Comparison of ENCODE assay signal across 25 cellular contexts in the genomic region with DNA sequence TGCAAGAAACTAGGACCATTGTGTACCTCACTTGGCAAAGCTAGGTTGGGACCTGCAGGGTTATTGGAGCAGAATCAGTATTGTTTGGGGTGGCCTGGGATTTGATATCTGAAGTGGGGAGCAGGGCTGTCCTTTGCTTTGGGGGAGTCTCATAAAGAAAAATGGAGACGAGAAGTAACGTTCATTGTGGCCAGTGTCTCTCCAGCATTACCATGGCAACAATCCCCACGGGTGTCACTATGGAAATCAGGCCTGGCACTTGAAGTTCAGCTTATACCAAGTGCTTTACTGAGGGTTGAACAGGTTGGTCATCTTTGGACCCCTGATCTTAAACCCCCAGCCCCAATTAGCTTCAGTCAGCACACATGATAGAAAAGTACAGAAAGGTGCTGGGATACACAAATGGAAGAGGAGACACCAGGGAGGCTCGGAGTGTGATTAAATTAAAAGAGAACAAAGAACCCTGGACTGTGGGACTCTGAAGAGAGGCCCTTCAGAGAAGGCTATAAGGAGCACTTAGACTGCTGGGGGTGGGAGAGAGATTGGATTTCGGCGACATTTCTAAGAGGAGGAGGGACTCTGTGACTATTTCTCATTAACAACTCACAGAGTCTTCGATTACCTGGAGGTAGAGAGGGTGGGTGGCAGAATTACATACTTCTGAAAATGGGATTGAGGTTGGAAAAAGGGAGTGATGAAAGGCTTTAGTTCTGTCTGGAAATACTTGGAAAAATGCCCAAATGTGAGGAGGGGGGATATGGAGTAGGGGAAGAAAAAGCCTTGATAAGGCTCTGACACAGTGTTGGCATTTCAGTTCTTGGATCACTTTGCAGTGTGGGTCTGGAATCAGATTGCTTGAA. TPM values are rescaled to one million over a fixed set of nuclear protein-coding genes. Genes with fewer than 3 reads are reported as not detected.
A peak's percentile ranks its signal among the peaks of the same experiment; 100 is the strongest.
DNase-seq lines count a peak whose midpoint lies in the region; ATAC-seq, FAIRE-seq and TF ChIP-seq lines count a peak whose summit lies in the region.
"Had no signal": no experiment of that assay in that cellular context is flagged by ENCODE, and none has a peak within 500 bp of the region (broad histone marks: within the 10 kb centered on the region; RNA-seq: fewer than 3 reads in every experiment).

No MANE protein-coding gene starts in this region.

- H3K18ac ChIP-seq in neuronal stem cell (ENCODE audit: low read length): no peak overlapping the region

- DNase-seq in G401 (ENCODE audit: low spot score) (peak; percentile 37), NCI-H1436 treated with DMSO at 0.1 percent for 48 hours (lab: John Stamatoyannopoulos, UW) (peak; percentile 28), astrocyte (ENCODE audit: low read depth) (no peak), neuronal stem cell (ENCODE audit: low spot score) (no peak), adrenal gland (no peak)
- DNase-seq in activated CD4-positive, alpha-beta memory T cell treated with anti-CD3 and anti-CD28 coated beads, Interleukin-2, amount 10 ng/mL, durations not matched to agents 7 days and 5 days: no peak
- DNase-seq: activated CD4-positive, alpha-beta T cell treated with anti-CD3 and anti-CD28 coated beads for 48 hours; aorta; central memory CD4-positive, alpha-beta T cell; DMS153; immature natural killer cell; left ventricle myocardium inferior; NCI-H2171 treated with DMSO at 0.1 percent for 48 hours; psoas muscle had no signal

- H3K4me3 ChIP-seq in astrocyte (ENCODE audit: insufficient read depth, low read depth, low read length): no peak overlapping the region
- H3K4me3 ChIP-seq in neuronal stem cell (ENCODE audit: low read length in 2 of 2): peak overlapping the region in 1 of 2 donors; percentile 12
- no peak overlapping the region for H3K4me3 ChIP-seq in adrenal gland
- H3K4me3 ChIP-seq: left ventricle myocardium inferior, psoas muscle, suprapubic skin had no signal

- H2BK120ac ChIP-seq in neuronal stem cell (ENCODE audit: low read depth, low read length): no peak overlapping the region

- intact Hi-C loops in adrenal gland (cut with DNase I): no loop called here

- H3K23ac ChIP-seq in neuronal stem cell (ENCODE audit: low read depth, low read length, poor library complexity): no peak overlapping the region

- peaks cover 7% of the 10 kb centered on the region for H4K20me1 ChIP-seq in astrocyte (ENCODE audit: insufficient read depth, low read length)

- no peak overlapping the region for H4K91ac ChIP-seq in neuronal stem cell (ENCODE audit: low read depth, low read length, poor library complexity)

- no peak overlapping the region for H2BK15ac ChIP-seq in neuronal stem cell (ENCODE audit: low read length)

- ATAC-seq in GM21367 (IDR thresholded peaks at IDR 0.05; ENCODE audit: unreplicated experiment): no peak
- ATAC-seq: Panc1; psoas muscle; stimulated activated effector memory CD8-positive, alpha-beta T cell treated with anti-CD3 and anti-CD28 coated beads, Interleukin-12 subunit alpha, Interleukin-12 subunit beta, amount 100 ng/mL, for 72 hours had no signal

- H3K4me2 ChIP-seq in astrocyte (ENCODE audit: low read length) (peak overlapping the region; percentile 69), neuronal stem cell (ENCODE audit: insufficient read depth, low read length, poor library complexity, severe bottlenecking) (no peak overlapping the region)
- H3K4me2 ChIP-seq: KMS-11 had no signal

- TF ChIP-seq CTCF in astrocyte (IDR thresholded peaks at IDR 0.05; ENCODE audit: insufficient read depth, low read depth, low read length) (no peak), adrenal gland (IDR thresholded peaks at IDR 0.05) (no peak)

- H3K36me3 ChIP-seq in astrocyte (ENCODE audit: insufficient read depth, low read length) (no peaks in the 10 kb centered on the region), neuronal stem cell (replicated peaks in 1 of 2; ENCODE audit: control insufficient read depth in 2 of 2, insufficient read depth in 2 of 2, low read length in 2 of 2) (no peaks in the 10 kb centered on the region), adrenal gland (replicated peaks in 1 of 2) (no peaks in the 10 kb centered on the region)
- H3K36me3 ChIP-seq: left ventricle myocardium inferior, suprapubic skin had no signal

- peaks cover 8% of the 10 kb centered on the region for H3K27me3 ChIP-seq in astrocyte (ENCODE audit: insufficient read depth, low read length)
- H3K27me3 ChIP-seq in neuronal stem cell (ENCODE audit: control insufficient read depth in 3 of 3, insufficient read depth in 3 of 3, low read depth in 1 of 3, low read length in 3 of 3): peaks cover 0 to 22% (median 10%) of the 10 kb centered on the region in 3 experiments
- H3K27me3 ChIP-seq in adrenal gland: peaks cover 8% of the 10 kb centered on the region

- H3K9me3 ChIP-seq in astrocyte (ENCODE audit: insufficient read depth, low read depth, low read length) (no peaks in the 10 kb centered on the region), neuronal stem cell (replicated peaks in 1 of 2; ENCODE audit: control insufficient read depth in 2 of 2, insufficient read depth in 1 of 2, low read depth in 1 of 2, low read length in 2 of 2) (no peaks in the 10 kb centered on the region), adrenal gland (replicated peaks in 1 of 3) (no peaks in the 10 kb centered on the region)
- H3K9me3 ChIP-seq: left ventricle myocardium inferior, psoas muscle, suprapubic skin had no signal

- POLR2A ChIA-PET in activated CD4-positive, alpha-beta memory T cell treated with anti-CD3 and anti-CD28 coated beads, Interleukin-2, amount 10 ng/mL, durations not matched to agents 7 days and 5 days (lab: Charles Lee): no interaction called here

- no peak for TF ChIP-seq POLR2A in adrenal gland (IDR thresholded peaks at IDR 0.05)

- peaks cover 7% of the 10 kb centered on the region for H3K27me3 Mint-ChIP-seq in astrocyte (ENCODE audit: low read depth, unreplicated experiment)
- peaks cover 16% of the 10 kb centered on the region for H3K27me3 Mint-ChIP-seq in activated CD4-positive, alpha-beta memory T cell treated with anti-CD3 and anti-CD28 coated beads, Interleukin-2, amount 10 ng/mL, durations not matched to agents 7 days and 5 days

- H3K9me3 Mint-ChIP-seq in astrocyte (ENCODE audit: unreplicated experiment): peaks cover 3% of the 10 kb centered on the region
- no peaks in the 10 kb centered on the region for H3K9me3 Mint-ChIP-seq in activated CD4-positive, alpha-beta memory T cell treated with anti-CD3 and anti-CD28 coated beads, Interleukin-2, amount 10 ng/mL, durations not matched to agents 7 days and 5 days
- H3K9me3 Mint-ChIP-seq: activated naive CD4-positive, alpha-beta T cell treated with anti-CD3 and anti-CD28 coated beads, Interleukin-2, amount 50 U/mL, for 24 hours; CD8-positive, alpha-beta memory T cell; nephron; stimulated activated effector memory CD8-positive, alpha-beta T cell treated with anti-CD3 and anti-CD28 coated beads, Interleukin-12 subunit alpha, Interleukin-12 subunit beta, amount 100 ng/mL, for 72 hours; T-helper 1 cell treated with Interleukin-12 subunit alpha and Interleukin-12 subunit beta and Interleukin-4 antibody, amounts not matched to agents 30 μg/mL and 1 μg/mL, for 36 hours had no signal

- H3K4me1 ChIP-seq in astrocyte (ENCODE audit: insufficient read depth, low read length) (peaks cover 13% of the 10 kb centered on the region), neuronal stem cell (ENCODE audit: control insufficient read depth in 2 of 2, insufficient read depth in 1 of 2, low read depth in 1 of 2, low read length in 2 of 2) (peaks cover 25 to 31% of the 10 kb centered on the region in 2 donors), adrenal gland (replicated peaks in 1 of 2) (peaks cover 0 to 6% of the 10 kb centered on the region in 2 donors)

- H2BK12ac ChIP-seq in neuronal stem cell (ENCODE audit: low read length): no peak overlapping the region

- H3K36me3 Mint-ChIP-seq in astrocyte (ENCODE audit: low read depth, unreplicated experiment): peaks cover 3% of the 10 kb centered on the region
- H3K36me3 Mint-ChIP-seq in activated CD4-positive, alpha-beta memory T cell treated with anti-CD3 and anti-CD28 coated beads, Interleukin-2, amount 10 ng/mL, durations not matched to agents 7 days and 5 days (ENCODE audit: low read depth): no peaks in the 10 kb centered on the region
- H3K36me3 Mint-ChIP-seq: activated naive CD4-positive, alpha-beta T cell treated with anti-CD3 and anti-CD28 coated beads, Interleukin-2, amount 50 U/mL, for 24 hours; CD8-positive, alpha-beta memory T cell; immature natural killer cell; stimulated activated effector memory CD8-positive, alpha-beta T cell treated with anti-CD3 and anti-CD28 coated beads, Interleukin-12 subunit alpha, Interleukin-12 subunit beta, amount 100 ng/mL, for 72 hours had no signal

- H3K27ac ChIP-seq in astrocyte (ENCODE audit: low read depth, low read length) (no peak overlapping the region), neuronal stem cell (replicated peaks; ENCODE audit: low read length) (no peak overlapping the region), adrenal gland (no peak overlapping the region)
- H3K27ac ChIP-seq: epithelial cell of prostate, KMS-11, left ventricle myocardium inferior, psoas muscle, suprapubic skin had no signal

- no peak overlapping the region for H3K14ac ChIP-seq in neuronal stem cell (ENCODE audit: low read length)

- H2AK5ac ChIP-seq in neuronal stem cell (ENCODE audit: low read depth, low read length): no peak overlapping the region

- peaks cover 28% of the 10 kb centered on the region for H3K4me1 Mint-ChIP-seq in astrocyte (ENCODE audit: low read depth, unreplicated experiment)
- H3K4me1 Mint-ChIP-seq in activated CD4-positive, alpha-beta memory T cell treated with anti-CD3 and anti-CD28 coated beads, Interleukin-2, amount 10 ng/mL, durations not matched to agents 7 days and 5 days: peaks cover 20% of the 10 kb centered on the region

- H3K4me3 Mint-ChIP-seq in astrocyte (ENCODE audit: unreplicated experiment): peak overlapping the region; percentile 63
- H3K4me3 Mint-ChIP-seq in activated CD4-positive, alpha-beta memory T cell treated with anti-CD3 and anti-CD28 coated beads, Interleukin-2, amount 10 ng/mL, durations not matched to agents 7 days and 5 days: no peak overlapping the region
- H3K4me3 Mint-ChIP-seq: activated naive CD4-positive, alpha-beta T cell treated with anti-CD3 and anti-CD28 coated beads, Interleukin-2, amount 50 U/mL, for 24 hours; CD8-positive, alpha-beta memory T cell; immature natural killer cell; stimulated activated effector memory CD8-positive, alpha-beta T cell treated with anti-CD3 and anti-CD28 coated beads, Interleukin-12 subunit alpha, Interleukin-12 subunit beta, amount 100 ng/mL, for 72 hours; T-helper 1 cell treated with Interleukin-12 subunit alpha and Interleukin-12 subunit beta and Interleukin-4 antibody, amounts not matched to agents 30 μg/mL and 1 μg/mL, for 36 hours had no signal

- no peaks in the 10 kb centered on the region for H3K79me2 ChIP-seq in astrocyte (ENCODE audit: insufficient read depth, low read length)

- H4K8ac ChIP-seq in neuronal stem cell (ENCODE audit: low read depth, low read length): no peak overlapping the region

- H3K9ac ChIP-seq in astrocyte (ENCODE audit: low read length): no peak overlapping the region
- no peak overlapping the region for H3K9ac ChIP-seq in neuronal stem cell (ENCODE audit: low read depth, low read length, poor library complexity)
- H3K9ac ChIP-seq: KMS-11 had no signal

- no peak overlapping the region for H2BK5ac ChIP-seq in neuronal stem cell (ENCODE audit: low read length)

- H2AFZ ChIP-seq in astrocyte (ENCODE audit: low read depth, low read length) (peak overlapping the region; percentile 14), neuronal stem cell (ENCODE audit: low read length) (peak overlapping the region; percentile 74)

- H3K79me1 ChIP-seq in neuronal stem cell (ENCODE audit: low read depth, low read length): no peaks in the 10 kb centered on the region

- CTCF ChIA-PET in activated CD4-positive, alpha-beta memory T cell treated with anti-CD3 and anti-CD28 coated beads, Interleukin-2, amount 10 ng/mL, durations not matched to agents 7 days and 5 days (lab: Charles Lee): interaction anchor here (1.1 kb wide), 1 partner anchor 30 kb away, joined by 3 read pairs; no protein-coding TSS in a partner anchor

- no CpG with 5 or more reads among the region's 7 CpGs for WGBS in neuronal stem cell (ENCODE audit: extremely low coverage in 2 of 2, insufficient read length in 2 of 2, insufficient replicate concordance in 1 of 2), 2 donors
- WGBS in adrenal gland, 4 donors: 62 to 69% (median 68%) methylated on average over 7 of the region's 7 CpGs

- FAIRE-seq in astrocyte (lab: Jason Lieb, UNC): no peak

- in situ Hi-C loops in G401 (cut with HindIII; ENCODE audit: low sequenced_read_pairs): no loop called here

- no peak overlapping the region for H3K4ac ChIP-seq in neuronal stem cell (ENCODE audit: low read length)

- peak overlapping the region; percentile 8 for H3K27ac Mint-ChIP-seq in astrocyte (ENCODE audit: unreplicated experiment)
- H3K27ac Mint-ChIP-seq in activated CD4-positive, alpha-beta memory T cell treated with anti-CD3 and anti-CD28 coated beads, Interleukin-2, amount 10 ng/mL, durations not matched to agents 7 days and 5 days: no peak overlapping the region
- H3K27ac Mint-ChIP-seq: activated naive CD4-positive, alpha-beta T cell treated with anti-CD3 and anti-CD28 coated beads, Interleukin-2, amount 50 U/mL, for 24 hours; CD8-positive, alpha-beta memory T cell; immature natural killer cell; nephron; stimulated activated effector memory CD8-positive, alpha-beta T cell treated with anti-CD3 and anti-CD28 coated beads, Interleukin-12 subunit alpha, Interleukin-12 subunit beta, amount 100 ng/mL, for 72 hours; T-helper 1 cell treated with Interleukin-12 subunit alpha and Interleukin-12 subunit beta and Interleukin-4 antibody, amounts not matched to agents 30 μg/mL and 1 μg/mL, for 36 hours had no signal

RNA-seq across cellular contexts. Expression of gene KIF5A, which starts 3.7 kb away (rescaled TPM):
- not detected in 2 replicates for total RNA-seq in G401 (2014; rRNA removed; shearing (Covaris generic))
- total RNA-seq in astrocyte (7.2 and 8.6 TPM in 2 replicates), adrenal gland (1 to 10 TPM in 3 of 8 donors, under 1 TPM in 4, not detected in 1; 0.32 to 7.6 (median 0.61) TPM)
- polyA plus RNA-seq in neuronal stem cell (2013, experiment 1 of 2): 3.7 TPM
- polyA plus RNA-seq in neuronal stem cell (2013, experiment 2 of 2): 3.8 TPM
- 1 to 10 TPM in 1 of 2 experiments, under 1 TPM in 1; 0.93 to 1.0 TPM for total RNA-seq in activated CD4-positive, alpha-beta memory T cell treated with anti-CD3 and anti-CD28 coated beads, Interleukin-2, amount 10 ng/mL, durations not matched to agents 7 days and 5 days
- 1 to 10 TPM; 1.9 to 7.4 (median 5.6) TPM for polyA plus RNA-seq in adrenal gland
- total RNA-seq: HT1080 had no signal
- polyA plus RNA-seq: immature natural killer cell had no signal

RNA-seq across cellular contexts. Expression of gene DCTN2, which starts 6.6 kb away (rescaled TPM):
- total RNA-seq in G401 (2014; rRNA removed; shearing (Covaris generic)): 158 and 162 TPM in 2 replicates
- total RNA-seq in astrocyte (94.5 and 107 TPM in 2 replicates), adrenal gland (100 to 1,000 TPM; 114 to 202 (median 135) TPM)
- 127 TPM for polyA plus RNA-seq in neuronal stem cell (2013, experiment 1 of 2)
- 118 TPM for polyA plus RNA-seq in neuronal stem cell (2013, experiment 2 of 2)
- total RNA-seq in activated CD4-positive, alpha-beta memory T cell treated with anti-CD3 and anti-CD28 coated beads, Interleukin-2, amount 10 ng/mL, durations not matched to agents 7 days and 5 days: 10 to 100 TPM; 80.9 to 85.1 TPM
- 100 to 1,000 TPM in 2 of 3 donors, 10 to 100 TPM in 1; 81.2 to 238 (median 101) TPM for polyA plus RNA-seq in adrenal gland

RNA-seq across cellular contexts. Expression of gene MBD6, which starts 30.9 kb away (rescaled TPM):
- 1.4 and 2.1 TPM in 2 replicates for total RNA-seq in G401 (2014; rRNA removed; shearing (Covaris generic))
- total RNA-seq in astrocyte (55.3 and 58.5 TPM in 2 replicates), adrenal gland (100 to 1,000 TPM in 2 of 8 donors, 10 to 100 TPM in 6; 10.9 to 128 (median 38.1) TPM)
- 24.7 TPM for polyA plus RNA-seq in neuronal stem cell (2013, experiment 1 of 2)
- 24.8 TPM for polyA plus RNA-seq in neuronal stem cell (2013, experiment 2 of 2)
- 10 to 100 TPM; 71.7 to 73.4 TPM for total RNA-seq in activated CD4-positive, alpha-beta memory T cell treated with anti-CD3 and anti-CD28 coated beads, Interleukin-2, amount 10 ng/mL, durations not matched to agents 7 days and 5 days
- polyA plus RNA-seq in adrenal gland: 100 to 1,000 TPM in 1 of 3 donors, 10 to 100 TPM in 2; 21.7 to 167 (median 91.4) TPM

RNA-seq across cellular contexts. Expression of gene DDIT3, which starts 33.3 kb away (rescaled TPM):
- 23.7 and 24.6 TPM in 2 replicates for total RNA-seq in G401 (2014; rRNA removed; shearing (Covaris generic))
- 42.6 and 45.1 TPM in 2 replicates for total RNA-seq in astrocyte
- polyA plus RNA-seq in neuronal stem cell (2013, experiment 1 of 2): 7.3 TPM
- 5.7 TPM for polyA plus RNA-seq in neuronal stem cell (2013, experiment 2 of 2)
- 10 to 100 TPM; 19.1 to 22.7 TPM for total RNA-seq in activated CD4-positive, alpha-beta memory T cell treated with anti-CD3 and anti-CD28 coated beads, Interleukin-2, amount 10 ng/mL, durations not matched to agents 7 days and 5 days
- total RNA-seq in adrenal gland: 10 to 100 TPM in 7 of 8 donors, 1 to 10 TPM in 1; 7.7 to 65.1 (median 30.9) TPM
- polyA plus RNA-seq in adrenal gland: 10 to 100 TPM; 72.8 to 98.4 (median 72.9) TPM

RNA-seq across cellular contexts. Expression of gene PIP4K2C, which starts 37.4 kb away (rescaled TPM):
- total RNA-seq in G401 (2014; rRNA removed; shearing (Covaris generic)): 19.4 and 25.2 TPM in 2 replicates
- 43.3 and 43.6 TPM in 2 replicates for total RNA-seq in astrocyte
- 9.6 TPM for polyA plus RNA-seq in neuronal stem cell (2013, experiment 1 of 2)
- polyA plus RNA-seq in neuronal stem cell (2013, experiment 2 of 2): 9.4 TPM
- total RNA-seq in activated CD4-positive, alpha-beta memory T cell treated with anti-CD3 and anti-CD28 coated beads, Interleukin-2, amount 10 ng/mL, durations not matched to agents 7 days and 5 days: 10 to 100 TPM; 21.6 to 21.9 TPM
- 10 to 100 TPM; 21.9 to 75.9 (median 30.9) TPM for total RNA-seq in adrenal gland
- polyA plus RNA-seq in adrenal gland: 10 to 100 TPM in 1 of 3 donors, 1 to 10 TPM in 2; 8.1 to 31.5 (median 8.6) TPM

Comparison
In these comparisons a context has a peak if more than half of its experiments do, and no peak if none do; other contexts are left out.
1. DNase-seq: peak in G401 (single experiment) and NCI-H1436 treated with DMSO at 0.1 percent for 48 hours (single experiment); none in astrocyte (single experiment), neuronal stem cell (single experiment), activated CD4-positive, alpha-beta memory T cell treated with anti-CD3 and anti-CD28 coated beads, Interleukin-2, amount 10 ng/mL, durations not matched to agents 7 days and 5 days (single experiment) and adrenal gland (0 of 7).